In the genomic region with DNA sequence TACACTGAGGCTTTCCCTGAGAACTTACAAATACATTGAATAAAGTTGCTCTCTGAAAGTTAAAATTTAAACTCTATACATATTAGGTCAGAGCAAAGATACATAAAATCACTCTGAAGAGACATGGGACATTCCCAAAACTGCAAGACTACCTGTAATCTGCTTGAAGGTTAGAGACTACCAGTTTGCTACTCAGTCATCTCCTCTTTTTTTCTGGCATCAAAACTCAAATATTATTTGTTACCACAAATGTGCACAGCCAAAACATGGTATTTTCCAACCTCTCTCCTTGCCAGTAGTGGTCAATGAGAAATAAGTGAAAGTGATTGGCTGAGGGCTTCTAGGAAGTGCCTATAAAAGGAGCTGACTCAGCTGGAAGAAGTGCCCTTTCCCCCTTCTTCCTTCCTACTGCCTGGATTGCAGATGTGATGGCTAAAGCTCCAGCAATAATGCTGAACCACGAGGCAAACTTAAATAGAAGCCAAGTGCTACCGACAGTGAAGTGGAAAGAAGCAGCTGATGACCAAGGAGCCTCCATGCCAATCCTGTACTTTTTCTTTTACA, we compare ENCODE assay signal across 18 cellular contexts. TPM values are rescaled to one million over a fixed set of nuclear protein-coding genes. Genes with fewer than 3 reads are reported as not detected.
DNase-seq lines count a peak whose midpoint lies in the region; ATAC-seq, FAIRE-seq and TF ChIP-seq lines count a peak whose summit lies in the region.
"Had no signal": no experiment of that assay in that cellular context is flagged by ENCODE, and none has a peak within 500 bp of the region (broad histone marks: within the 10 kb centered on the region; RNA-seq: fewer than 3 reads in every experiment).

No MANE protein-coding gene starts in this region.

- no peaks in the 10 kb centered on the region for H3K9me3 Mint-ChIP-seq in activated naive CD4-positive, alpha-beta T cell treated with anti-CD3 and anti-CD28 coated beads, Interleukin-2, amount 50 U/mL, for 24 hours
- H3K9me3 Mint-ChIP-seq in T-helper 1 cell treated with Interleukin-12 subunit alpha and Interleukin-12 subunit beta and Interleukin-4 antibody, amounts not matched to agents 30 μg/mL and 1 μg/mL, for 36 hours, result peaks cover 13% of the 10 kb centered on the region
- peaks cover 0 to 3% of the 10 kb centered on the region in 2 donors for H3K9me3 Mint-ChIP-seq in stimulated activated naive CD8-positive, alpha-beta T cell treated with anti-CD3 and anti-CD28 coated beads, Interleukin-15, amount 100 ng/mL, for 72 hours
- H3K9me3 Mint-ChIP-seq: HFFc6 had no signal

- in situ Hi-C loops in K562 (cut with MboI), result no loop called here

- no peak for TF ChIP-seq POLR2A in K562 (conservative IDR thresholded peaks at IDR 0.05)

- DNase-seq in activated naive CD4-positive, alpha-beta T cell treated with Interleukin-2 at 50 U/mL for 16 hours, result no peak
- DNase-seq in K562 (ENCODE audit: extremely low read depth in 1 of 4, low spot score in 3 of 4) (no peak), DMS79 (lab: John Stamatoyannopoulos, UW) (no peak), HEK293T (ENCODE audit: extremely low spot score) (no peak), SJCRH30 (no peak)
- no peak for DNase-seq in stimulated activated naive CD8-positive, alpha-beta T cell treated with anti-CD3 and anti-CD28 coated beads, Interleukin-15, amount 100 ng/mL, for 72 hours
- DNase-seq: COR-L47, HFFc6, left lung, MV-4-11, NCI-H187 treated with DMSO at 0.1 percent for 48 hours, T1000 had no signal

- peak overlapping the region; percentile 61 for H3K27ac Mint-ChIP-seq in activated naive CD4-positive, alpha-beta T cell treated with anti-CD3 and anti-CD28 coated beads, Interleukin-2, amount 50 U/mL, for 24 hours
- H3K27ac Mint-ChIP-seq in T-helper 1 cell treated with Interleukin-12 subunit alpha and Interleukin-12 subunit beta and Interleukin-4 antibody, amounts not matched to agents 30 μg/mL and 1 μg/mL, for 36 hours, result peak overlapping the region; percentile 97
- peak overlapping the region in 1 of 2 donors; percentile 82 for H3K27ac Mint-ChIP-seq in stimulated activated naive CD8-positive, alpha-beta T cell treated with anti-CD3 and anti-CD28 coated beads, Interleukin-15, amount 100 ng/mL, for 72 hours
- H3K27ac Mint-ChIP-seq: HFFc6 had no signal

- H3K9me1 ChIP-seq in K562 (ENCODE audit: control insufficient read depth, insufficient read depth, low read length), result no peaks in the 10 kb centered on the region

- intact Hi-C loops in K562 (cut with micrococcal nuclease), result no loop called here

- H3K36me3 ChIP-seq in K562 (ENCODE audit: control insufficient read depth, insufficient read depth, low read length) (no peaks in the 10 kb centered on the region), SJCRH30 (no peaks in the 10 kb centered on the region)
- H3K36me3 ChIP-seq: left lung, Peyer's patch had no signal

- POLR2A ChIA-PET in K562 (lab: Yijun Ruan, JAX) (interaction anchor here (1.5 kb wide), 1 partner anchor 13 kb away, joined by 5 read pairs; no protein-coding TSS in a partner anchor), HEK293T (lab: Yijun Ruan, JAX) (no interaction called here)

- no peak overlapping the region for H3K9ac ChIP-seq in K562 (ENCODE audit: insufficient read depth in 1 of 2, low read depth in 2 of 2, low read length in 2 of 2)

- H3K9me3 ChIP-seq in K562 (replicated peaks; ENCODE audit: control insufficient read depth, insufficient read depth, low read depth, low read length) (no peaks in the 10 kb centered on the region), SJCRH30 (replicated peaks) (no peaks in the 10 kb centered on the region)
- H3K9me3 ChIP-seq: left lung, Peyer's patch had no signal

- ATAC-seq in K562, result no peak
- ATAC-seq in stimulated activated naive CD8-positive, alpha-beta T cell treated with anti-CD3 and anti-CD28 coated beads, Interleukin-15, amount 100 ng/mL, for 72 hours, result peak; percentile 48

- H3K36me3 Mint-ChIP-seq in activated naive CD4-positive, alpha-beta T cell treated with anti-CD3 and anti-CD28 coated beads, Interleukin-2, amount 50 U/mL, for 24 hours, result no peaks in the 10 kb centered on the region
- peaks cover 31% of the 10 kb centered on the region for H3K36me3 Mint-ChIP-seq in T-helper 1 cell treated with Interleukin-12 subunit alpha and Interleukin-12 subunit beta and Interleukin-4 antibody, amounts not matched to agents 30 μg/mL and 1 μg/mL, for 36 hours (ENCODE audit: low read depth)

- H3K4me2 ChIP-seq in K562 (ENCODE audit: insufficient read depth, low read length), result no peak overlapping the region

- TF ChIP-seq EP300 in K562 (IDR thresholded peaks at IDR 0.05; ENCODE audit: low read length), result no peak

- no peak for FAIRE-seq in K562 (lab: Jason Lieb, UNC)

- CTCF ChIA-PET in K562 (lab: Yijun Ruan, JAX; ENCODE audit: low intra/inter-chr PET ratio) (no interaction called here), HEK293T (lab: Yijun Ruan, JAX) (no interaction called here)

- no TSS peak for BruUV-seq in K562 (replicated peaks; lab: Mats Ljungman, UMichigan)

- no peaks in the 10 kb centered on the region for H3K27me3 Mint-ChIP-seq in activated naive CD4-positive, alpha-beta T cell treated with anti-CD3 and anti-CD28 coated beads, Interleukin-2, amount 50 U/mL, for 24 hours
- no peaks in the 10 kb centered on the region for H3K27me3 Mint-ChIP-seq in T-helper 1 cell treated with Interleukin-12 subunit alpha and Interleukin-12 subunit beta and Interleukin-4 antibody, amounts not matched to agents 30 μg/mL and 1 μg/mL, for 36 hours (ENCODE audit: low read depth)
- H3K27me3 Mint-ChIP-seq in stimulated activated naive CD8-positive, alpha-beta T cell treated with anti-CD3 and anti-CD28 coated beads, Interleukin-15, amount 100 ng/mL, for 72 hours, result no peaks in the 10 kb centered on the region

- H3K79me2 ChIP-seq in K562 (ENCODE audit: control insufficient read depth, insufficient read depth, low read length), result no peaks in the 10 kb centered on the region

- TF ChIP-seq RAD21 in K562 (CRISPR knock-in tag; conservative IDR thresholded peaks at IDR 0.05 in 1 of 2, IDR thresholded peaks at IDR 0.05 in 1 of 2), result no peak

- H3K4me1 ChIP-seq in K562 (replicated peaks in 1 of 2; ENCODE audit: control insufficient read depth in 2 of 2, insufficient read depth in 2 of 2, low read length in 2 of 2) (no peaks in the 10 kb centered on the region), SJCRH30 (peaks cover 14% of the 10 kb centered on the region)
- H3K4me1 ChIP-seq: left lung, Peyer's patch had no signal

- no peaks in the 10 kb centered on the region for H4K20me1 ChIP-seq in K562 (replicated peaks; ENCODE audit: control insufficient read depth, insufficient read depth, low read length)

- 0% methylated on average over 2 of the region's 2 CpGs for WGBS in K562 (ENCODE audit: insufficient coverage, low coverage, missing lambda C conversion rate)

- H3K4me3 ChIP-seq in K562 (no peak overlapping the region), SJCRH30 (no peak overlapping the region)
- H3K4me3 ChIP-seq: left lung, Peyer's patch had no signal

- no peaks in the 10 kb centered on the region for H3K27me3 ChIP-seq in K562 (ENCODE audit: control insufficient read depth in 2 of 2, insufficient read depth in 2 of 2, low read length in 2 of 2)
- 0 out of 2 replicates have a peak, but pooled peaks cover 2% of the 10 kb centered on the region for H3K27me3 ChIP-seq in SJCRH30
- H3K27me3 ChIP-seq: left lung, Peyer's patch had no signal

- H2AFZ ChIP-seq in K562 (ENCODE audit: low read depth, low read length), result no peak overlapping the region

- H3K4me3 Mint-ChIP-seq in activated naive CD4-positive, alpha-beta T cell treated with anti-CD3 and anti-CD28 coated beads, Interleukin-2, amount 50 U/mL, for 24 hours, result peak overlapping the region; percentile 30
- peak overlapping the region; percentile 18 for H3K4me3 Mint-ChIP-seq in T-helper 1 cell treated with Interleukin-12 subunit alpha and Interleukin-12 subunit beta and Interleukin-4 antibody, amounts not matched to agents 30 μg/mL and 1 μg/mL, for 36 hours
- H3K4me3 Mint-ChIP-seq in stimulated activated naive CD8-positive, alpha-beta T cell treated with anti-CD3 and anti-CD28 coated beads, Interleukin-15, amount 100 ng/mL, for 72 hours, result peak overlapping the region; percentile 9 to 47
- H3K4me3 Mint-ChIP-seq: HFFc6 had no signal

- no peak for TF ChIP-seq CTCF in K562 (IDR thresholded peaks at IDR 0.05 in 2 of 3, conservative IDR thresholded peaks at IDR 0.05 in 1 of 3; ENCODE audit: insufficient read depth in 2 of 3, low read depth in 1 of 3, low read length in 3 of 3)

- no peak overlapping the region for H3K27ac ChIP-seq in K562 (ENCODE audit: extremely low read depth, low read depth, low read length)
- no peak overlapping the region for H3K27ac ChIP-seq in SJCRH30

- H3K4me1 Mint-ChIP-seq in activated naive CD4-positive, alpha-beta T cell treated with anti-CD3 and anti-CD28 coated beads, Interleukin-2, amount 50 U/mL, for 24 hours, result peaks cover 40% of the 10 kb centered on the region
- peaks cover 52% of the 10 kb centered on the region for H3K4me1 Mint-ChIP-seq in T-helper 1 cell treated with Interleukin-12 subunit alpha and Interleukin-12 subunit beta and Interleukin-4 antibody, amounts not matched to agents 30 μg/mL and 1 μg/mL, for 36 hours (ENCODE audit: low read depth)
- peaks cover 57% of the 10 kb centered on the region for H3K4me1 Mint-ChIP-seq in stimulated activated naive CD8-positive, alpha-beta T cell treated with anti-CD3 and anti-CD28 coated beads, Interleukin-15, amount 100 ng/mL, for 72 hours

RNA-seq across cellular contexts. Expression of a gene that starts 13.8 kb away (rescaled TPM):
- total RNA-seq in K562 (2011; cell fraction: chromatin; rRNA removed; ENCODE audit: low replicate concordance), result not detected in 2 replicates
- total RNA-seq in K562 (2011; cell fraction: nucleolus; rRNA removed), result not detected in 2 replicates
- not detected in 2 replicates for total RNA-seq in K562 (2011; cell fraction: nucleoplasm; rRNA removed)
- total RNA-seq in K562 (2014; rRNA removed) (not detected in 2 replicates), K562 (2014; rRNA removed; fragmentation: Illumina TruSeq; extraction: Trizol) (not detected in 2 replicates), K562 (2015; rRNA removed; fragmentation: Illumina TruSeq; extraction: Trizol) (not detected in 2 replicates), K562 (2021) (not detected in 2 replicates)
- polyA plus RNA-seq in K562 (2011; rRNA removed) (not detected in 2 replicates), K562 (2014; fragmentation: Illumina TruSeq; extraction: Trizol) (not detected in 2 replicates), K562 (2014; fragmentation: Nextera tagmentation; extraction: Ambion mirVana) (not detected), K562 (2014; rRNA removed) (not detected in 2 replicates)
- polyA plus RNA-seq in K562 (2011; cell fraction: cytosol; rRNA removed), result not detected in 2 replicates
- polyA plus RNA-seq in K562 (2011; cell fraction: nucleus; rRNA removed), result not detected in 2 replicates
- polyA plus RNA-seq in K562 (2012), result not detected in 2 replicates
- polyA minus RNA-seq in K562 (2011; rRNA and poly(A)+ RNA removed), result not detected in 2 replicates
- polyA minus RNA-seq in K562 (2011; cell fraction: cytosol; rRNA and poly(A)+ RNA removed), result not detected in 2 replicates
- polyA minus RNA-seq in K562 (2011; cell fraction: nucleus; rRNA and poly(A)+ RNA removed), result not detected in 2 replicates
- total RNA-seq in SJCRH30 (2014; rRNA removed; shearing (Covaris generic)), result not detected in 2 replicates
- total RNA-seq: glomerular endothelial cell, HFFc6, Peyer's patch, pulmonary artery endothelial cell had no signal
- polyA plus RNA-seq: AG04450 had no signal

RNA-seq across cellular contexts. Expression of a gene that starts 52.5 kb away (rescaled TPM):
- total RNA-seq in K562 (2011; cell fraction: chromatin; rRNA removed; ENCODE audit: low replicate concordance), result not detected in 2 replicates
- total RNA-seq in K562 (2011; cell fraction: nucleolus; rRNA removed), result not detected in 2 replicates
- total RNA-seq in K562 (2011; cell fraction: nucleoplasm; rRNA removed), result not detected in 2 replicates
- not detected in 2 replicates for total RNA-seq in K562 (2014; rRNA removed)
- not detected in 2 replicates for total RNA-seq in K562 (2014; rRNA removed; fragmentation: Illumina TruSeq; extraction: Trizol)
- total RNA-seq in K562 (2015; rRNA removed; fragmentation: Illumina TruSeq; extraction: Trizol), result not detected in 2 replicates
- total RNA-seq in K562 (2021), result not detected in 2 replicates
- polyA plus RNA-seq in K562 (2011; rRNA removed), result not detected in 2 replicates
- polyA plus RNA-seq in K562 (2011; cell fraction: cytosol; rRNA removed), result 0.04 TPM in 1 of 2 replicates, not detected in the other
- not detected in 2 replicates for polyA plus RNA-seq in K562 (2011; cell fraction: nucleus; rRNA removed)
- not detected in 2 replicates for polyA plus RNA-seq in K562 (2012)
- polyA plus RNA-seq in K562 (2014; fragmentation: Illumina TruSeq; extraction: Trizol), result not detected in 2 replicates
- polyA plus RNA-seq in K562 (2014; fragmentation: Nextera tagmentation; extraction: Ambion mirVana), result not detected
- not detected in 2 replicates for polyA plus RNA-seq in K562 (2014; rRNA removed)
- polyA minus RNA-seq in K562 (2011; rRNA and poly(A)+ RNA removed), result not detected in 2 replicates
- not detected in 2 replicates for polyA minus RNA-seq in K562 (2011; cell fraction: cytosol; rRNA and poly(A)+ RNA removed)
- polyA minus RNA-seq in K562 (2011; cell fraction: nucleus; rRNA and poly(A)+ RNA removed), result not detected in 2 replicates
- not detected in 2 replicates for total RNA-seq in SJCRH30 (2014; rRNA removed; shearing (Covaris generic))
- total RNA-seq: Peyer's patch had no signal
